24 cellular contexts compared by ENCODE assay signal in genomic region chr5:113989278-113989912, GRCh38.
DNase-seq lines count a peak whose midpoint lies in the region; TF ChIP-seq lines count a peak whose summit lies in the region.
"Had no signal": no experiment of that assay in that cellular context is flagged by ENCODE, and none has a peak within 500 bp of the region (broad histone marks: within the 10 kb centered on the region; RNA-seq: fewer than 3 reads in every experiment).

No MANE protein-coding gene starts in this region.

- H3K4me1 ChIP-seq in hepatocyte (ENCODE audit: insufficient read depth) = peaks cover 5% of the 10 kb centered on the region
- H3K4me1 ChIP-seq: heart right ventricle had no signal

- 77% methylated on average over 6 of the region's 6 CpGs for WGBS in hepatocyte (ENCODE audit: low lambda C conversion rate, missing lambda C conversion rate)

- no peaks in the 10 kb centered on the region for H3K9me2 ChIP-seq in hepatocyte (replicated peaks; ENCODE audit: insufficient read depth)

- H2AFZ ChIP-seq in hepatocyte = no peak overlapping the region

- H4K20me1 ChIP-seq in hepatocyte (ENCODE audit: insufficient read depth, poor library complexity, severe bottlenecking) = no peaks in the 10 kb centered on the region

- TF ChIP-seq CTCF in LNCaP clone FGC (IDR thresholded peaks at IDR 0.05; ENCODE audit: control insufficient read depth, extremely low read depth, insufficient read depth) (no peak), hepatocyte (IDR thresholded peaks at IDR 0.05; ENCODE audit: poor library complexity) (no peak)

- peak overlapping the region; percentile 40 for H3K4me2 ChIP-seq in hepatocyte

- H3K79me2 ChIP-seq in hepatocyte = no peaks in the 10 kb centered on the region

- no peaks in the 10 kb centered on the region for H3K36me3 ChIP-seq in hepatocyte (replicated peaks; ENCODE audit: insufficient read depth, low read depth)
- H3K36me3 ChIP-seq: heart right ventricle had no signal

- H3K4me3 ChIP-seq in LNCaP clone FGC (ENCODE audit: low read depth, low read length) (peak overlapping the region; percentile 44), hepatocyte (no peak overlapping the region)
- H3K4me3 ChIP-seq: heart right ventricle had no signal

- no peaks in the 10 kb centered on the region for H3K9me3 ChIP-seq in hepatocyte (ENCODE audit: low read depth)
- H3K9me3 ChIP-seq: heart right ventricle had no signal

- DNase-seq in NCI-H2029 (lab: John Stamatoyannopoulos, UW) (peak; percentile 1), NCI-H2029 treated with DMSO at 0.1 percent for 48 hours (lab: John Stamatoyannopoulos, UW) (no peak), LNCaP clone FGC (ENCODE audit: low read depth) (no peak), RPMI7951 (ENCODE audit: low read depth) (peak; percentile 43), hepatocyte (ENCODE audit: low spot score) (no peak), DMS79 (lab: John Stamatoyannopoulos, UW) (no peak), NCI-H226 (no peak), germinal center (ENCODE audit: low spot score) (no peak)
- DNase-seq: activated CD8-positive, alpha-beta T cell treated with anti-CD3 and anti-CD28 coated beads for 36 hours; activated effector memory CD4-positive, alpha-beta T cell treated with anti-CD3 and anti-CD28 coated beads, Interleukin-2, amount 50 U/mL, for 16 hours; activated naive CD8-positive, alpha-beta T cell treated with anti-CD3 and anti-CD28 coated beads, Interleukin-2, amount 50 U/mL, for 24 hours; CD8-positive, alpha-beta T cell; DMS153; erythroblast; GF-D8; GOT3; heart right ventricle; Karpas-422; left cardiac atrium; NCI-H1092; NCI-H1930; NCI-H524 treated with DMSO at 0.1 percent for 48 hours; posterior cingulate gyrus had no signal

- no peak overlapping the region for H3K27ac ChIP-seq in hepatocyte
- H3K27ac ChIP-seq: 22Rv1, heart right ventricle had no signal

- no peaks in the 10 kb centered on the region for H3K27me3 ChIP-seq in hepatocyte
- H3K27me3 ChIP-seq: heart right ventricle had no signal

Comparison
In these comparisons a context has a peak if more than half of its experiments do, and no peak if none do; other contexts are left out.
1. DNase-seq: peak in NCI-H2029 (single experiment) and RPMI7951 (single experiment); none in NCI-H2029 treated with DMSO at 0.1 percent for 48 hours (single experiment), LNCaP clone FGC (single experiment), hepatocyte (single experiment), DMS79 (single experiment), NCI-H226 (single experiment) and germinal center (single experiment).